Comparison of ENCODE assay signal across 1 cellular context in genomic region chr10:112546474-112546873, GRCh38.
TF ChIP-seq lines count a peak whose summit lies in the region.

No MANE protein-coding gene starts in this region.

TF ChIP-seq in GM12878, 131 proteins besides CTCF, POLR2A, EP300 and RAD21 (continued from another document):
- TF ChIP-seq, protein P1, sequence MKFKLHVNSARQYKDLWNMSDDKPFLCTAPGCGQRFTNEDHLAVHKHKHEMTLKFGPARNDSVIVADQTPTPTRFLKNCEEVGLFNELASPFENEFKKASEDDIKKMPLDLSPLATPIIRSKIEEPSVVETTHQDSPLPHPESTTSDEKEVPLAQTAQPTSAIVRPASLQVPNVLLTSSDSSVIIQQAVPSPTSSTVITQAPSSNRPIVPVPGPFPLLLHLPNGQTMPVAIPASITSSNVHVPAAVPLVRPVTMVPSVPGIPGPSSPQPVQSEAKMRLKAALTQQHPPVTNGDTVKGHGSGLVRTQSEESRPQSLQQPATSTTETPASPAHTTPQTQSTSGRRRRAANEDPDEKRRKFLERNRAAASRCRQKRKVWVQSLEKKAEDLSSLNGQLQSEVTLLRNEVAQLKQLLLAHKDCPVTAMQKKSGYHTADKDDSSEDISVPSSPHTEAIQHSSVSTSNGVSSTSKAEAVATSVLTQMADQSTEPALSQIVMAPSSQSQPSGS (IDR thresholded peaks at IDR 0.05; ENCODE audit: low read length), result peak; percentile 92
- TF ChIP-seq ZNF687 (IDR thresholded peaks at IDR 0.05), result no peak
- peak; percentile 23; the same call in 1 of the 2 replicates for TF ChIP-seq BCL11A (IDR thresholded peaks at IDR 0.05; ENCODE audit: low read depth, low read length)
- TF ChIP-seq MEF2A (IDR thresholded peaks at IDR 0.05; ENCODE audit: insufficient read depth, low read depth, low read length), result peak; percentile 99
- peak in 1 of 2 experiments; percentile 55; a peak in 1 of 4 replicates for TF ChIP-seq ETV6 (conservative IDR thresholded peaks at IDR 0.05 in 1 of 2, IDR thresholded peaks at IDR 0.05 in 1 of 2; ENCODE audit: borderline replicate concordance in 1 of 2, low read depth in 1 of 2)
- peak; percentile 79; the same call in 1 of the 2 replicates for TF ChIP-seq ZBED1 (IDR thresholded peaks at IDR 0.05; ENCODE audit: borderline replicate concordance)
- no peak for TF ChIP-seq FOXK2 (IDR thresholded peaks at IDR 0.05)
- TF ChIP-seq SPI1 (IDR thresholded peaks at IDR 0.05; ENCODE audit: borderline replicate concordance, insufficient read depth, low read depth, low read length), result peak; percentile 28; the same call in 1 of the 2 replicates
- no peak for TF ChIP-seq CBX3 (IDR thresholded peaks at IDR 0.05; ENCODE audit: borderline replicate concordance, low read depth)
- 0 out of 2 replicates have a peak, but pooled peaks have one; percentile 22 for TF ChIP-seq ZNF217 (IDR thresholded peaks at IDR 0.05)
- 0 out of 2 replicates have a peak, but pooled peaks have one; percentile 36 for TF ChIP-seq PML (IDR thresholded peaks at IDR 0.05; ENCODE audit: low read length)
- TF ChIP-seq CREB1 (IDR thresholded peaks at IDR 0.05; ENCODE audit: low read depth), result peak; percentile 22; the same call in 1 of the 2 replicates
- peak; percentile 91 for TF ChIP-seq FOXM1 (IDR thresholded peaks at IDR 0.05; ENCODE audit: low read depth, low read length)
- TF ChIP-seq E4F1 (IDR thresholded peaks at IDR 0.05; ENCODE audit: borderline replicate concordance, partially characterized antibody), result no peak
- TF ChIP-seq NR2C2 (IDR thresholded peaks at IDR 0.05; ENCODE audit: borderline replicate concordance, control insufficient read depth, insufficient read length, low read depth), result no peak
- TF ChIP-seq HDAC2 (IDR thresholded peaks at IDR 0.05), result no peak
- no peak for TF ChIP-seq SUZ12 (IDR thresholded peaks at IDR 0.05; ENCODE audit: unreplicated experiment)
- TF ChIP-seq, protein P2, sequence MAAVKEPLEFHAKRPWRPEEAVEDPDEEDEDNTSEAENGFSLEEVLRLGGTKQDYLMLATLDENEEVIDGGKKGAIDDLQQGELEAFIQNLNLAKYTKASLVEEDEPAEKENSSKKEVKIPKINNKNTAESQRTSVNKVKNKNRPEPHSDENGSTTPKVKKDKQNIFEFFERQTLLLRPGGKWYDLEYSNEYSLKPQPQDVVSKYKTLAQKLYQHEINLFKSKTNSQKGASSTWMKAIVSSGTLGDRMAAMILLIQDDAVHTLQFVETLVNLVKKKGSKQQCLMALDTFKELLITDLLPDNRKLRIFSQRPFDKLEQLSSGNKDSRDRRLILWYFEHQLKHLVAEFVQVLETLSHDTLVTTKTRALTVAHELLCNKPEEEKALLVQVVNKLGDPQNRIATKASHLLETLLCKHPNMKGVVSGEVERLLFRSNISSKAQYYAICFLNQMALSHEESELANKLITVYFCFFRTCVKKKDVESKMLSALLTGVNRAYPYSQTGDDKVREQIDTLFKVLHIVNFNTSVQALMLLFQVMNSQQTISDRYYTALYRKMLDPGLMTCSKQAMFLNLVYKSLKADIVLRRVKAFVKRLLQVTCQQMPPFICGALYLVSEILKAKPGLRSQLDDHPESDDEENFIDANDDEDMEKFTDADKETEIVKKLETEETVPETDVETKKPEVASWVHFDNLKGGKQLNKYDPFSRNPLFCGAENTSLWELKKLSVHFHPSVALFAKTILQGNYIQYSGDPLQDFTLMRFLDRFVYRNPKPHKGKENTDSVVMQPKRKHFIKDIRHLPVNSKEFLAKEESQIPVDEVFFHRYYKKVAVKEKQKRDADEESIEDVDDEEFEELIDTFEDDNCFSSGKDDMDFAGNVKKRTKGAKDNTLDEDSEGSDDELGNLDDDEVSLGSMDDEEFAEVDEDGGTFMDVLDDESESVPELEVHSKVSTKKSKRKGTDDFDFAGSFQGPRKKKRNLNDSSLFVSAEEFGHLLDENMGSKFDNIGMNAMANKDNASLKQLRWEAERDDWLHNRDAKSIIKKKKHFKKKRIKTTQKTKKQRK (IDR thresholded peaks at IDR 0.05; ENCODE audit: low read depth, low read length), result no peak
- TF ChIP-seq CBX5 (IDR thresholded peaks at IDR 0.05; ENCODE audit: low read depth), result peak; percentile 63; the same call in 1 of the 2 replicates
- peak; percentile 83; the same call in 1 of the 2 replicates for TF ChIP-seq MTA3 (IDR thresholded peaks at IDR 0.05; ENCODE audit: borderline replicate concordance, low read length)
- TF ChIP-seq RUNX3 (IDR thresholded peaks at IDR 0.05; ENCODE audit: low read length), result peak; percentile 82
- TF ChIP-seq, protein P3, sequence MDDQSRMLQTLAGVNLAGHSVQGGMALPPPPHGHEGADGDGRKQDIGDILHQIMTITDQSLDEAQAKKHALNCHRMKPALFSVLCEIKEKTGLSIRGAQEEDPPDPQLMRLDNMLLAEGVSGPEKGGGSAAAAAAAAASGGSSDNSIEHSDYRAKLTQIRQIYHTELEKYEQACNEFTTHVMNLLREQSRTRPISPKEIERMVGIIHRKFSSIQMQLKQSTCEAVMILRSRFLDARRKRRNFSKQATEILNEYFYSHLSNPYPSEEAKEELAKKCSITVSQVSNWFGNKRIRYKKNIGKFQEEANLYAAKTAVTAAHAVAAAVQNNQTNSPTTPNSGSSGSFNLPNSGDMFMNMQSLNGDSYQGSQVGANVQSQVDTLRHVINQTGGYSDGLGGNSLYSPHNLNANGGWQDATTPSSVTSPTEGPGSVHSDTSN (IDR thresholded peaks at IDR 0.05; ENCODE audit: insufficient replicate concordance, low read depth, low read length), result no peak
- TF ChIP-seq MEF2B (IDR thresholded peaks at IDR 0.05; ENCODE audit: partially characterized antibody, poor library complexity, severe bottlenecking), result peak; percentile 73
- peak; percentile 76 for TF ChIP-seq CREM (IDR thresholded peaks at IDR 0.05; ENCODE audit: low read depth)
- no peak for TF ChIP-seq IRF3 (IDR thresholded peaks at IDR 0.05)
